1 cellular context compared by ENCODE assay signal in the genomic region with DNA sequence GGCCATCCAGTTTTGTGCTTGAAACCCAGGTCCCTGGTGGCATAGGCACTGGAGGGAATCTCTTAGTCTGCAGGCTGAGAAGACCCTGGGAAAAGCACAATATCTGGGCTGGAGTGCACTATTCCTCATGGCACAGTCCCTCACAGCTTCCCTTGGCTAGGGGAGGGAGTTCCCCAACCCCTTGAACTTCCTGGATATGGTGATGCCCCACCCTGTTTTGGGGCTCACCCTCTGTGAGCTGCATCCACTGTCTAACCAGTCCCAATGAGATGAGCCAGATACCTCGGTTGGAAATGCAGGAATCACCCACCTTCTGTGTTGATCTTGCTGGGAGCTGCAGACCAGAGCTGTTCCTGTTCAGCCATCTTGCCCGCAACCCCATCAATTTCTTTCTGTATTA.
TF ChIP-seq lines count a peak whose summit lies in the region.

No MANE protein-coding gene starts in this region.

TF ChIP-seq in WTC11, 78 proteins besides CTCF, POLR2A, EP300 and RAD21:
- TF ChIP-seq, protein P1, sequence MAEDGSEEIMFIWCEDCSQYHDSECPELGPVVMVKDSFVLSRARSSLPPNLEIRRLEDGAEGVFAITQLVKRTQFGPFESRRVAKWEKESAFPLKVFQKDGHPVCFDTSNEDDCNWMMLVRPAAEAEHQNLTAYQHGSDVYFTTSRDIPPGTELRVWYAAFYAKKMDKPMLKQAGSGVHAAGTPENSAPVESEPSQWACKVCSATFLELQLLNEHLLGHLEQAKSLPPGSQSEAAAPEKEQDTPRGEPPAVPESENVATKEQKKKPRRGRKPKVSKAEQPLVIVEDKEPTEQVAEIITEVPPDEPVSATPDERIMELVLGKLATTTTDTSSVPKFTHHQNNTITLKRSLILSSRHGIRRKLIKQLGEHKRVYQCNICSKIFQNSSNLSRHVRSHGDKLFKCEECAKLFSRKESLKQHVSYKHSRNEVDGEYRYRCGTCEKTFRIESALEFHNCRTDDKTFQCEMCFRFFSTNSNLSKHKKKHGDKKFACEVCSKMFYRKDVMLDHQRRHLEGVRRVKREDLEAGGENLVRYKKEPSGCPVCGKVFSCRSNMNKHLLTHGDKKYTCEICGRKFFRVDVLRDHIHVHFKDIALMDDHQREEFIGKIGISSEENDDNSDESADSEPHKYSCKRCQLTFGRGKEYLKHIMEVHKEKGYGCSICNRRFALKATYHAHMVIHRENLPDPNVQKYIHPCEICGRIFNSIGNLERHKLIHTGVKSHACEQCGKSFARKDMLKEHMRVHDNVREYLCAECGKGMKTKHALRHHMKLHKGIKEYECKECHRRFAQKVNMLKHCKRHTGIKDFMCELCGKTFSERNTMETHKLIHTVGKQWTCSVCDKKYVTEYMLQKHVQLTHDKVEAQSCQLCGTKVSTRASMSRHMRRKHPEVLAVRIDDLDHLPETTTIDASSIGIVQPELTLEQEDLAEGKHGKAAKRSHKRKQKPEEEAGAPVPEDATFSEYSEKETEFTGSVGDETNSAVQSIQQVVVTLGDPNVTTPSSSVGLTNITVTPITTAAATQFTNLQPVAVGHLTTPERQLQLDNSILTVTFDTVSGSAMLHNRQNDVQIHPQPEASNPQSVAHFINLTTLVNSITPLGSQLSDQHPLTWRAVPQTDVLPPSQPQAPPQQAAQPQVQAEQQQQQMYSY (CRISPR knock-in tag; IDR thresholded peaks at IDR 0.05): peak; percentile 65; the same call in 1 of the 2 replicates
- no peak for TF ChIP-seq ZNF219 (CRISPR knock-in tag; IDR thresholded peaks at IDR 0.05; ENCODE audit: borderline replicate concordance)
